In genomic region chr1:94324168-94324544, GRCh38 we compare ENCODE assay signal across 15 cellular contexts.
DNase-seq lines count a peak whose midpoint lies in the region; ATAC-seq, FAIRE-seq and TF ChIP-seq lines count a peak whose summit lies in the region.
"Had no signal": no experiment of that assay in that cellular context is flagged by ENCODE, and none has a peak within 500 bp of the region (broad histone marks: within the 10 kb centered on the region; RNA-seq: fewer than 3 reads in every experiment).

No MANE protein-coding gene starts in this region.

- H3K4me2 ChIP-seq in PC-3 (ENCODE audit: low read length) (peak overlapping the region; percentile 79), endothelial cell of umbilical vein (ENCODE audit: insufficient read depth, low read length) (peak overlapping the region; percentile 74), osteoblast (ENCODE audit: insufficient read depth, low read length) (peak overlapping the region; percentile 78)

- intact Hi-C loops in PC-3 (cut with micrococcal nuclease) (loop anchor here (1.0 to 5.0 kb wide), 4 partner anchors 37 to 255 kb away; partner anchors contain the start of gene ARHGAP29), endothelial cell of umbilical vein (cut with micrococcal nuclease) (no loop called here), esophagus muscularis mucosa (cut with DNase I) (no loop called here)

- H4K20me1 ChIP-seq in PC-3 (ENCODE audit: low read length) (no peaks in the 10 kb centered on the region), endothelial cell of umbilical vein (replicated peaks; ENCODE audit: control insufficient read depth, extremely low read depth, insufficient read depth, low read length) (no peaks in the 10 kb centered on the region), osteoblast (ENCODE audit: insufficient read depth, low read length) (no peaks in the 10 kb centered on the region)

- TF ChIP-seq POLR2A in endothelial cell of umbilical vein (IDR thresholded peaks at IDR 0.05; ENCODE audit: low read depth, low read length) (no peak), esophagus muscularis mucosa (IDR thresholded peaks at IDR 0.05; ENCODE audit: low read depth) (no peak)

- no peaks in the 10 kb centered on the region for H3K27me3 ChIP-seq in PC-3 (ENCODE audit: low read length)
- H3K27me3 ChIP-seq in endothelial cell of umbilical vein (ENCODE audit: control insufficient read depth in 2 of 2, insufficient read depth in 2 of 2, low read length in 2 of 2), result no peaks in the 10 kb centered on the region
- H3K27me3 ChIP-seq in osteoblast (ENCODE audit: insufficient read depth, low read length), result no peaks in the 10 kb centered on the region
- peaks cover 0 to 6% (median 0%) of the 10 kb centered on the region in 4 donors for H3K27me3 ChIP-seq in esophagus muscularis mucosa
- no peaks in the 10 kb centered on the region; the same call in 1 of the 2 replicates for H3K27me3 ChIP-seq in H7 (ENCODE audit: control insufficient read depth, insufficient read depth, low read length)

- peak overlapping the region; percentile 51 for H3K4me3 ChIP-seq in PC-3 (ENCODE audit: low read length)
- H3K4me3 ChIP-seq in endothelial cell of umbilical vein (replicated peaks in 1 of 3; ENCODE audit: insufficient read depth in 1 of 3, low read depth in 1 of 3, low read length in 3 of 3), result peak overlapping the region in 1 of 3 experiments; percentile 36
- no peak overlapping the region for H3K4me3 ChIP-seq in osteoblast (ENCODE audit: insufficient read depth, low read length)
- H3K4me3 ChIP-seq in esophagus muscularis mucosa, result no peak overlapping the region
- no peak overlapping the region for H3K4me3 ChIP-seq in H7 (ENCODE audit: insufficient read depth, low read depth, low read length)

- no peaks in the 10 kb centered on the region for H3K9me1 ChIP-seq in endothelial cell of umbilical vein (replicated peaks; ENCODE audit: control insufficient read depth, extremely low read depth, insufficient read depth, low read length)

- CTCF ChIA-PET in PC-3 (lab: Charles Lee), result interaction anchor here (0.6 to 0.8 kb wide), 2 partner anchors 70 to 118 kb away, joined by 3 read pairs; no protein-coding TSS in a partner anchor
- CTCF ChIA-PET in endothelial cell of umbilical vein (lab: Charles Lee), result interaction anchor here (1.3 to 22.3 kb wide), 5 partner anchors 12 to 289 kb away, joined by 4 to 1439 read pairs (median 5); partner anchors contain the start of gene ARHGAP29

- no peaks in the 10 kb centered on the region for H3K9me3 ChIP-seq in PC-3 (ENCODE audit: low read length)
- H3K9me3 ChIP-seq in endothelial cell of umbilical vein (replicated peaks; ENCODE audit: control insufficient read depth, insufficient read depth, low read length), result no peaks in the 10 kb centered on the region
- no peaks in the 10 kb centered on the region for H3K9me3 ChIP-seq in osteoblast (ENCODE audit: low read depth, low read length)
- H3K9me3 ChIP-seq in esophagus muscularis mucosa, result no peaks in the 10 kb centered on the region

- peaks cover 39% of the 10 kb centered on the region for H3F3A ChIP-seq in PC-3 (ENCODE audit: low read length, unreplicated experiment)

- no peaks in the 10 kb centered on the region for H3K9me2 ChIP-seq in PC-3 (replicated peaks; ENCODE audit: low read length)

- no TSS peak for BruUV-seq in PC-3 (replicated peaks; lab: Mats Ljungman, UMichigan)
- BruUV-seq in endothelial cell of umbilical vein (replicated peaks; lab: Mats Ljungman, UMichigan), result no TSS peak

- dilution Hi-C loops in endothelial cell of umbilical vein (cut with MboI; ENCODE audit: extremely low pct_ligation_motif_present, low sequenced_read_pairs), result no loop called here

- POLR2A ChIA-PET in PC-3 (lab: Charles Lee; ENCODE audit: unreplicated experiment), result interaction anchor here (0.6 to 1.1 kb wide), 4 partner anchors 77 to 264 kb away, joined by 3 to 9 read pairs (median 6); partner anchors contain the start of gene ARHGAP29
- POLR2A ChIA-PET in endothelial cell of umbilical vein (lab: Charles Lee), result interaction anchor here (1.0 to 2.6 kb wide), 5 partner anchors 25 to 286 kb away, joined by 3 to 23 read pairs (median 7); partner anchors contain the start of gene ARHGAP29

- peaks cover 46% of the 10 kb centered on the region for H3K79me2 ChIP-seq in PC-3 (ENCODE audit: low read length)
- peaks cover 2% of the 10 kb centered on the region for H3K79me2 ChIP-seq in endothelial cell of umbilical vein (ENCODE audit: control insufficient read depth, insufficient read depth, low read length)
- H3K79me2 ChIP-seq in osteoblast (ENCODE audit: insufficient read depth, low read length), result no peaks in the 10 kb centered on the region

- TF ChIP-seq CTCF in PC-3 (conservative IDR thresholded peaks at IDR 0.05; ENCODE audit: low read depth, low read length) (no peak), endothelial cell of umbilical vein (IDR thresholded peaks at IDR 0.05; ENCODE audit: extremely low read depth in 1 of 2, insufficient read depth in 1 of 2, low read depth in 1 of 2, low read length in 2 of 2) (no peak), osteoblast (IDR thresholded peaks at IDR 0.05; ENCODE audit: extremely low read depth, low read depth, low read length) (no peak), esophagus muscularis mucosa (IDR thresholded peaks at IDR 0.05) (no peak)

- H3K9ac ChIP-seq in PC-3 (ENCODE audit: low read length) (peak overlapping the region; percentile 84), endothelial cell of umbilical vein (replicated peaks; ENCODE audit: extremely low read depth, insufficient read depth, low read length) (peak overlapping the region; percentile 95)

- peak; percentile 43 for FAIRE-seq in endothelial cell of umbilical vein (lab: Jason Lieb, UNC)

- H2AFZ ChIP-seq in PC-3 (ENCODE audit: low read length) (no peak overlapping the region), endothelial cell of umbilical vein (ENCODE audit: low read depth, low read length) (no peak overlapping the region), osteoblast (ENCODE audit: low read length) (peak overlapping the region; percentile 7)

- H3K36me3 ChIP-seq in PC-3 (ENCODE audit: low read depth, low read length) (no peaks in the 10 kb centered on the region), endothelial cell of umbilical vein (ENCODE audit: control insufficient read depth in 2 of 2, extremely low read depth in 1 of 2, insufficient read depth in 2 of 2, low read length in 2 of 2) (no peaks in the 10 kb centered on the region), osteoblast (ENCODE audit: insufficient read depth, low read length) (no peaks in the 10 kb centered on the region), esophagus muscularis mucosa (no peaks in the 10 kb centered on the region), H7 (replicated peaks; ENCODE audit: control insufficient read depth, insufficient read depth, low read length) (no peaks in the 10 kb centered on the region)

- ATAC-seq in PC-3 (peak; percentile 10), GM19463 (IDR thresholded peaks at IDR 0.05; ENCODE audit: unreplicated experiment) (no peak)
- ATAC-seq: stimulated activated naive B cell treated with anti-CD40 and anti-IgM and Interleukin-4, amounts not matched to agents 10 μg/mL and 1 μg/mL and 100 μg/mL, for 72 hours had no signal

- no peak for TF ChIP-seq EP300 in esophagus muscularis mucosa (IDR thresholded peaks at IDR 0.05)

- peak overlapping the region; percentile 98 for H3K27ac ChIP-seq in PC-3 (ENCODE audit: low read length)
- H3K27ac ChIP-seq in endothelial cell of umbilical vein (ENCODE audit: insufficient read depth, low read depth, low read length), result peak overlapping the region; percentile 99
- H3K27ac ChIP-seq in osteoblast (ENCODE audit: low read depth, low read length), result peak overlapping the region; percentile 94
- H3K27ac ChIP-seq in esophagus muscularis mucosa (replicated peaks in 1 of 4), result no peak overlapping the region

- H3K4me1 ChIP-seq in PC-3 (ENCODE audit: insufficient read depth, low read length) (peaks cover 86% of the 10 kb centered on the region), endothelial cell of umbilical vein (ENCODE audit: control insufficient read depth, extremely low read depth, insufficient read depth, low read length) (peaks cover 89% of the 10 kb centered on the region), osteoblast (ENCODE audit: insufficient read depth, low read length) (peaks cover 52% of the 10 kb centered on the region), esophagus muscularis mucosa (peaks cover 15 to 31% (median 20%) of the 10 kb centered on the region in 4 donors)

- 68% methylated on average over 4 of the region's 4 CpGs for WGBS in esophagus muscularis mucosa

- DNase-seq in Daoy (ENCODE audit: low read depth), result peak; percentile 62
- peak; percentile 93 for DNase-seq in PC-3
- peak; percentile 80 for DNase-seq in endothelial cell of umbilical vein (ENCODE audit: low read depth, low spot score)
- DNase-seq in osteoblast (ENCODE audit: insufficient read length, low spot score, missing footprints), result no peak
- no peak for DNase-seq in esophagus muscularis mucosa (ENCODE audit: extremely low spot score)
- no peak for DNase-seq in H7
- no peak for DNase-seq in NCI-H1092 (lab: John Stamatoyannopoulos, UW)
- DNase-seq: CD4-positive, alpha-beta memory T cell; effector CD4-positive, alpha-beta T cell; hypothalamus; midbrain; NCI-H226; posterior cingulate gyrus; stimulated activated naive B cell treated with anti-CD40 and anti-IgM and Interleukin-4, amounts not matched to agents 10 μg/mL and 1 μg/mL and 100 μg/mL, for 72 hours had no signal

TF ChIP-seq in endothelial cell of umbilical vein, 7 proteins besides CTCF, POLR2A, EP300 and RAD21:
- no peak for TF ChIP-seq MYC (IDR thresholded peaks at IDR 0.05; ENCODE audit: low read depth, low read length)
- no peak for TF ChIP-seq EZH2 (IDR thresholded peaks at IDR 0.05; ENCODE audit: borderline replicate concordance, low read depth, low read length, severe bottlenecking)
- TF ChIP-seq FOS (IDR thresholded peaks at IDR 0.05; ENCODE audit: borderline replicate concordance, insufficient read depth, low read length), result peak; percentile 69
- no peak for TF ChIP-seq GATA2 (IDR thresholded peaks at IDR 0.05; ENCODE audit: insufficient read depth, insufficient read length, low read depth, low read length)
- no peak for TF ChIP-seq POLR2AphosphoS5 (IDR thresholded peaks at IDR 0.05; ENCODE audit: insufficient read depth, low read depth, low read length)
- peak; percentile 79 for TF ChIP-seq JUN (IDR thresholded peaks at IDR 0.05; ENCODE audit: borderline replicate concordance, insufficient read depth, insufficient read length, low read depth)

Comparison
In these comparisons a context has a peak if more than half of its experiments do, and no peak if none do; other contexts are left out.
1. DNase-seq: peak in Daoy (single experiment), PC-3 (single experiment) and endothelial cell of umbilical vein (single experiment); none in osteoblast (single experiment), esophagus muscularis mucosa (single experiment), H7 (single experiment) and NCI-H1092 (single experiment).
2. H3K27ac ChIP-seq: peak in PC-3 (single experiment), endothelial cell of umbilical vein (single experiment) and osteoblast (single experiment); none in esophagus muscularis mucosa (0 of 4).
3. Peak in every context shown above with its lines, with median percentiles within 50 percentile points of each other: H3K4me2 ChIP-seq.